9 cellular contexts compared by ENCODE assay signal in the genomic region with DNA sequence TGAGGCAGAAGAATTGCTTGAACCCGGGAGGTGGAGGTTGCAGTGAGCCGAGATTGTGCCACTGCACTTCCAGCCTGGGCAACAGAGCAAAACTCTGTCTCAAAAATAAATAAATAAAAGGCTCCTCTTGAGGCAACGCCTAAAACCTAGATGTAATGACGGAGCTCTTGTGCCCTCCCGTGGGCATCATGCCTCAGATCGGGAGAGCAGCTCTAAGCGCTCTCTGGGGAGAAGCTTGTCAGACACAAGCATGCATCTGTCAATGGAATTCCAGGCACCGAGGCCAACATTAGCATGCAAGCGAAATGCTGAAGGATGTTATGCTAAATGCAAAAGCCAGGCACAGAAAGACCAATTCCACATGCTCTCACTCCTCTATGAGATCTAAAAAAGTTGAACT. TPM values are rescaled to one million over a fixed set of nuclear protein-coding genes. Genes with fewer than 3 reads are reported as not detected.
DNase-seq lines count a peak whose midpoint lies in the region; ATAC-seq and TF ChIP-seq lines count a peak whose summit lies in the region.
"Had no signal": no experiment of that assay in that cellular context is flagged by ENCODE, and none has a peak within 500 bp of the region (broad histone marks: within the 10 kb centered on the region; RNA-seq: fewer than 3 reads in every experiment).

No MANE protein-coding gene starts in this region.

- H4K5ac ChIP-seq in mesendoderm (ENCODE audit: low read length) = no peak overlapping the region

- dilution Hi-C loops in mammary epithelial cell (cut with HindIII; ENCODE audit: low sequenced_read_pairs) = loop anchor here (5.0 to 10.0 kb wide), 4 partner anchors 51 to 426 kb away; no protein-coding TSS in a partner anchor

- H3K36me3 ChIP-seq in HCT116 (ENCODE audit: control insufficient read depth in 1 of 2, insufficient read depth in 2 of 2, low read length in 2 of 2) = no peaks in the 10 kb centered on the region
- no peaks in the 10 kb centered on the region for H3K36me3 ChIP-seq in mammary epithelial cell (ENCODE audit: insufficient read depth, low read length)
- H3K36me3 ChIP-seq in mesendoderm (ENCODE audit: control insufficient read depth, insufficient read depth, low read length) = no peaks in the 10 kb centered on the region

- peak; percentile 47 for TF ChIP-seq RAD21 in HCT116 (IDR thresholded peaks at IDR 0.05; ENCODE audit: low read depth)

- H3K27me3 ChIP-seq in HCT116 (ENCODE audit: insufficient read depth, low read length) (no peaks in the 10 kb centered on the region), mammary epithelial cell (ENCODE audit: insufficient read depth, low read length) (no peaks in the 10 kb centered on the region), mesendoderm (ENCODE audit: insufficient read depth, low read length, poor library complexity) (no peaks in the 10 kb centered on the region)

- H4K20me1 ChIP-seq in HCT116 (ENCODE audit: insufficient read depth) (no peaks in the 10 kb centered on the region), mammary epithelial cell (ENCODE audit: insufficient read depth, low read length) (no peaks in the 10 kb centered on the region)

- H4K8ac ChIP-seq in mesendoderm (ENCODE audit: low read depth, low read length) = no peak overlapping the region

- WGBS in mammary epithelial cell (ENCODE audit: low coverage, missing lambda C conversion rate) = 14% methylated on average over 9 of the region's 9 CpGs
- no CpG with 5 or more reads among the region's 9 CpGs for WGBS in mesendoderm (ENCODE audit: extremely low coverage, insufficient coverage, low lambda C conversion rate)

- H3K4me3 Mint-ChIP-seq in activated T-helper 1 cell treated with anti-CD3 and anti-CD28 coated beads, Interleukin-12 subunit alpha, Interleukin-12 subunit beta, Interleukin-2, Interleukin-4 antibody, amounts not matched to agents 30 ng/mL and 10 ng/mL and 1 ng/mL, durations not matched to agents 14 hours and 24 hours and 36 hours = no peak overlapping the region
- H3K4me3 Mint-ChIP-seq: memory B cell had no signal

- H3K9me3 ChIP-seq in HCT116 (ENCODE audit: control insufficient read depth in 1 of 2, insufficient read depth in 1 of 2, low read depth in 1 of 2, low read length in 2 of 2) = peaks cover 0 to 9% of the 10 kb centered on the region in 2 experiments; a peak in 1 of 4 replicates
- H3K9me3 ChIP-seq in mammary epithelial cell (replicated peaks; ENCODE audit: insufficient read depth, low read length) = peaks cover 11% of the 10 kb centered on the region

- intact Hi-C loops in HCT116 (cut with micrococcal nuclease) (loop anchor here (10.0 kb wide), 1 partner anchor 94 kb away; no protein-coding TSS in a partner anchor), mammary epithelial cell (cut with micrococcal nuclease) (loop anchor here (1.0 to 2.0 kb wide), 4 partner anchors 97 to 441 kb away; no protein-coding TSS in a partner anchor)
- intact Hi-C loops in activated T-helper 1 cell treated with anti-CD3 and anti-CD28 coated beads, Interleukin-12 subunit alpha, Interleukin-12 subunit beta, Interleukin-2, Interleukin-4 antibody, amounts not matched to agents 30 ng/mL and 10 ng/mL and 1 ng/mL, durations not matched to agents 14 hours and 24 hours and 36 hours (cut with micrococcal nuclease) = no loop called here

- no peaks in the 10 kb centered on the region for H3K79me1 ChIP-seq in mesendoderm (ENCODE audit: low read length)

- no peaks in the 10 kb centered on the region for H3K9me2 ChIP-seq in HCT116 (ENCODE audit: insufficient read depth)

- H3K9ac ChIP-seq in HCT116 (ENCODE audit: low read length) = no peak overlapping the region
- H3K9ac ChIP-seq in mammary epithelial cell (ENCODE audit: insufficient read depth, low read length) = no peak overlapping the region
- H3K9ac ChIP-seq in mesendoderm (ENCODE audit: low read length) = no peak overlapping the region

- RAD21 ChIA-PET in HCT116 (lab: Charles Lee; ENCODE audit: low non-redundant PET in 1 of 2, low total read pairs in 2 of 2, uncharacterized antibody in 2 of 2, unreplicated experiment in 2 of 2) = no interaction called here

- peaks cover 13% of the 10 kb centered on the region for H3K27me3 Mint-ChIP-seq in activated T-helper 1 cell treated with anti-CD3 and anti-CD28 coated beads, Interleukin-12 subunit alpha, Interleukin-12 subunit beta, Interleukin-2, Interleukin-4 antibody, amounts not matched to agents 30 ng/mL and 10 ng/mL and 1 ng/mL, durations not matched to agents 14 hours and 24 hours and 36 hours (ENCODE audit: insufficient read depth)

- no peak overlapping the region for H2AK5ac ChIP-seq in mesendoderm (ENCODE audit: low read length)

- no peak overlapping the region for H3K4ac ChIP-seq in mesendoderm (ENCODE audit: low read depth, low read length)

- H3K56ac ChIP-seq in mesendoderm (ENCODE audit: low read length) = no peak overlapping the region

- no peak overlapping the region for H2BK15ac ChIP-seq in mesendoderm (replicated peaks; ENCODE audit: low read depth)

- H3K27ac Mint-ChIP-seq in activated T-helper 1 cell treated with anti-CD3 and anti-CD28 coated beads, Interleukin-12 subunit alpha, Interleukin-12 subunit beta, Interleukin-2, Interleukin-4 antibody, amounts not matched to agents 30 ng/mL and 10 ng/mL and 1 ng/mL, durations not matched to agents 14 hours and 24 hours and 36 hours = no peak overlapping the region
- H3K27ac Mint-ChIP-seq: memory B cell had no signal

- H3K23ac ChIP-seq in mesendoderm (ENCODE audit: low read length) = no peak overlapping the region

- H3K27ac ChIP-seq in HCT116 (ENCODE audit: low read depth, low read length) (no peak overlapping the region), mammary epithelial cell (ENCODE audit: insufficient read depth, low read depth, low read length) (no peak overlapping the region), mesendoderm (ENCODE audit: low read depth, low read length) (no peak overlapping the region)

- no peaks in the 10 kb centered on the region for H3K36me3 Mint-ChIP-seq in activated T-helper 1 cell treated with anti-CD3 and anti-CD28 coated beads, Interleukin-12 subunit alpha, Interleukin-12 subunit beta, Interleukin-2, Interleukin-4 antibody, amounts not matched to agents 30 ng/mL and 10 ng/mL and 1 ng/mL, durations not matched to agents 14 hours and 24 hours and 36 hours (ENCODE audit: low read depth)

- H2BK120ac ChIP-seq in mesendoderm (ENCODE audit: low read depth, low read length) = no peak overlapping the region

- no peak overlapping the region for H3K4me3 ChIP-seq in HCT116 (replicated peaks in 1 of 2; ENCODE audit: low read depth in 1 of 2, low read length in 2 of 2)
- no peak overlapping the region for H3K4me3 ChIP-seq in mammary epithelial cell (replicated peaks in 1 of 3; ENCODE audit: insufficient read depth in 1 of 3, low read depth in 2 of 3, low read length in 3 of 3)
- no peak overlapping the region for H3K4me3 ChIP-seq in mesendoderm (ENCODE audit: low read length)

- H3K18ac ChIP-seq in mesendoderm (ENCODE audit: low read length) = no peak overlapping the region

- no peaks in the 10 kb centered on the region for H3K4me1 Mint-ChIP-seq in activated T-helper 1 cell treated with anti-CD3 and anti-CD28 coated beads, Interleukin-12 subunit alpha, Interleukin-12 subunit beta, Interleukin-2, Interleukin-4 antibody, amounts not matched to agents 30 ng/mL and 10 ng/mL and 1 ng/mL, durations not matched to agents 14 hours and 24 hours and 36 hours (ENCODE audit: low read depth)

- in situ Hi-C loops in mammary epithelial cell (cut with MboI; ENCODE audit: low sequenced_read_pairs in 2 of 2) = loop anchor here in 1 of 2 donors (5.0 kb wide), 1 partner anchor 126 kb away; no protein-coding TSS in a partner anchor

- H2AFZ ChIP-seq in HCT116 (ENCODE audit: low read depth, low read length, poor library complexity, severe bottlenecking) (no peak overlapping the region), mammary epithelial cell (ENCODE audit: low read depth, low read length) (no peak overlapping the region)

- H3K4me2 ChIP-seq in HCT116 (ENCODE audit: low read length) (no peak overlapping the region), mammary epithelial cell (ENCODE audit: insufficient read depth, low read depth, low read length) (no peak overlapping the region), mesendoderm (ENCODE audit: low read length) (no peak overlapping the region)

- 0 out of 6 replicates have a peak, but pooled peaks of 1 of the 3 experiments have one; percentile 8 for TF ChIP-seq CTCF in HCT116 (IDR thresholded peaks at IDR 0.05 in 2 of 3, conservative IDR thresholded peaks at IDR 0.05 in 1 of 3; ENCODE audit: borderline replicate concordance in 1 of 3, insufficient read depth in 1 of 3, low read depth in 2 of 3, low read length in 2 of 3)
- TF ChIP-seq CTCF in mammary epithelial cell (conservative IDR thresholded peaks at IDR 0.05 in 1 of 2, IDR thresholded peaks at IDR 0.05 in 1 of 2; ENCODE audit: extremely low read depth in 1 of 2, insufficient read depth in 1 of 2, low read depth in 1 of 2, low read length in 2 of 2) = peak; percentile 45 to 71

- H3K4me1 ChIP-seq in HCT116 (ENCODE audit: control insufficient read depth in 1 of 2, insufficient read depth in 2 of 2, low read length in 2 of 2) (peaks cover 0 to 7% of the 10 kb centered on the region in 2 experiments; a peak in 3 of 4 replicates), mammary epithelial cell (ENCODE audit: insufficient read depth, low read length) (no peaks in the 10 kb centered on the region), mesendoderm (ENCODE audit: control insufficient read depth, low read depth, low read length) (no peaks in the 10 kb centered on the region)

- no peak overlapping the region for H2BK5ac ChIP-seq in mesendoderm (ENCODE audit: low read length)

- peaks cover 13% of the 10 kb centered on the region for H3K9me3 Mint-ChIP-seq in activated T-helper 1 cell treated with anti-CD3 and anti-CD28 coated beads, Interleukin-12 subunit alpha, Interleukin-12 subunit beta, Interleukin-2, Interleukin-4 antibody, amounts not matched to agents 30 ng/mL and 10 ng/mL and 1 ng/mL, durations not matched to agents 14 hours and 24 hours and 36 hours

- POLR2A ChIA-PET in HCT116 (lab: Charles Lee) = no interaction called here

- TF ChIP-seq POLR2A in HCT116 (IDR thresholded peaks at IDR 0.05; ENCODE audit: borderline replicate concordance, extremely low read depth, insufficient read depth, insufficient read length) = no peak

- H3K79me2 ChIP-seq in HCT116 (ENCODE audit: insufficient read depth, low read length) (no peaks in the 10 kb centered on the region), mammary epithelial cell (ENCODE audit: insufficient read depth, low read length) (no peaks in the 10 kb centered on the region), mesendoderm (ENCODE audit: control insufficient read depth, insufficient read depth, low read length) (no peaks in the 10 kb centered on the region)

- BruUV-seq in HCT116 (replicated peaks; lab: Mats Ljungman, UMichigan) (no TSS peak), mammary epithelial cell (replicated peaks; lab: Mats Ljungman, UMichigan) (no TSS peak)

- CTCF ChIA-PET in HCT116 (lab: Charles Lee) = interaction anchor here (1.0 kb wide), 1 partner anchor 442 kb away, joined by 3 read pairs; no protein-coding TSS in a partner anchor
- CTCF ChIA-PET in mammary epithelial cell (lab: Charles Lee; ENCODE audit: low non-redundant PET) = interaction anchor here (0.7 to 0.8 kb wide), 3 partner anchors 26 to 143 kb away, joined by 4 to 8 read pairs (median 6); no protein-coding TSS in a partner anchor

- no peak; the same call in 1 of the 2 replicates for ATAC-seq in HCT116
- no peak for ATAC-seq in HG02870 (IDR thresholded peaks at IDR 0.05; ENCODE audit: unreplicated experiment)

- no peak for DNase-seq in HCT116 (ENCODE audit: low read depth, low spot score)
- peak; percentile 45 to 76 for DNase-seq in NCI-H526 (lab: John Stamatoyannopoulos, UW)
- peak; percentile 61 for DNase-seq in mammary epithelial cell
- DNase-seq in mesendoderm = peak; percentile 62
- no peak for DNase-seq in activated T-helper 1 cell treated with anti-CD3 and anti-CD28 coated beads, Interleukin-12 subunit alpha, Interleukin-12 subunit beta, Interleukin-2, Interleukin-4 antibody, amounts not matched to agents 30 ng/mL and 10 ng/mL and 1 ng/mL, durations not matched to agents 14 hours and 24 hours and 36 hours (ENCODE audit: low spot score)
- DNase-seq in NK-92 (lab: John Stamatoyannopoulos, UW; ENCODE audit: unreplicated experiment) = no peak
- DNase-seq in T-helper 9 cell = no peak

RNA-seq across cellular contexts. Expression of gene MRI1, which starts 45.6 kb away (rescaled TPM):
- total RNA-seq in HCT116 (2021; ENCODE audit: unreplicated experiment) (19.6 TPM), mammary epithelial cell (10 to 100 TPM; 29.0 to 36.7 TPM)
- polyA plus RNA-seq in HCT116 (2012) = 11.1 and 13.1 TPM in 2 replicates
- polyA plus RNA-seq in mammary epithelial cell = 32.6 TPM
- polyA minus RNA-seq in mammary epithelial cell = 23.5 TPM
- polyA plus RNA-seq in mesendoderm (2013, experiment 1 of 2) = 16.7 TPM
- 16.4 TPM for polyA plus RNA-seq in mesendoderm (2013, experiment 2 of 2)
- 43.3 and 46.5 TPM in 2 replicates for total RNA-seq in activated T-helper 1 cell treated with anti-CD3 and anti-CD28 coated beads, Interleukin-12 subunit alpha, Interleukin-12 subunit beta, Interleukin-2, Interleukin-4 antibody, amounts not matched to agents 30 ng/mL and 10 ng/mL and 1 ng/mL, durations not matched to agents 14 hours and 24 hours and 36 hours

RNA-seq across cellular contexts. Expression of gene C19orf53, which starts 55.5 kb away (rescaled TPM):
- 115 TPM for total RNA-seq in HCT116 (2021; ENCODE audit: unreplicated experiment)
- 217 and 237 TPM in 2 replicates for polyA plus RNA-seq in HCT116 (2012)
- 100 to 1,000 TPM in 1 of 2 donors, 10 to 100 TPM in 1; 37.3 to 109 TPM for total RNA-seq in mammary epithelial cell
- polyA plus RNA-seq in mammary epithelial cell = 190 TPM
- 178 TPM for polyA minus RNA-seq in mammary epithelial cell
- 323 TPM for polyA plus RNA-seq in mesendoderm (2013, experiment 1 of 2)
- polyA plus RNA-seq in mesendoderm (2013, experiment 2 of 2) = 327 TPM
- 158 and 162 TPM in 2 replicates for total RNA-seq in activated T-helper 1 cell treated with anti-CD3 and anti-CD28 coated beads, Interleukin-12 subunit alpha, Interleukin-12 subunit beta, Interleukin-2, Interleukin-4 antibody, amounts not matched to agents 30 ng/mL and 10 ng/mL and 1 ng/mL, durations not matched to agents 14 hours and 24 hours and 36 hours

Comparison
In these comparisons a context has a peak if more than half of its experiments do, and no peak if none do; other contexts are left out.
1. DNase-seq: peak in NCI-H526 (2 of 2), mammary epithelial cell (single experiment) and mesendoderm (single experiment); none in HCT116 (single experiment), activated T-helper 1 cell treated with anti-CD3 and anti-CD28 coated beads, Interleukin-12 subunit alpha, Interleukin-12 subunit beta, Interleukin-2, Interleukin-4 antibody, amounts not matched to agents 30 ng/mL and 10 ng/mL and 1 ng/mL, durations not matched to agents 14 hours and 24 hours and 36 hours (single experiment), NK-92 (single experiment) and T-helper 9 cell (single experiment).